8 cellular contexts compared by ENCODE assay signal in genomic region chr10:76632158-76633051, GRCh38.
DNase-seq lines count a peak whose midpoint lies in the region; ATAC-seq and TF ChIP-seq lines count a peak whose summit lies in the region.

No MANE protein-coding gene starts in this region.

- DNase-seq in CD14-positive monocyte (ENCODE audit: low spot score) = no peak
- DNase-seq in RWPE2 (ENCODE audit: low spot score) = no peak
- no peak for DNase-seq in activated T-helper 1 cell treated with anti-CD3 and anti-CD28 coated beads, Interleukin-12 subunit alpha, Interleukin-12 subunit beta, Interleukin-2, Interleukin-4 antibody, amounts not matched to agents 30 ng/mL and 10 ng/mL and 1 ng/mL, durations not matched to agents 14 hours and 24 hours and 36 hours (ENCODE audit: low spot score)
- DNase-seq in stimulated activated CD4-positive, alpha-beta T cell treated with anti-CD3 and anti-CD28 coated beads, Interleukin-4, amount 100 ng/mL, for 4 hours = no peak
- no peak for DNase-seq in activated CD8-positive, alpha-beta memory T cell treated with anti-CD3 and anti-CD28 coated beads for 24 hours

- intact Hi-C loops in CD14-positive monocyte (cut with micrococcal nuclease) = no loop called here
- intact Hi-C loops in activated T-helper 1 cell treated with anti-CD3 and anti-CD28 coated beads, Interleukin-12 subunit alpha, Interleukin-12 subunit beta, Interleukin-2, Interleukin-4 antibody, amounts not matched to agents 30 ng/mL and 10 ng/mL and 1 ng/mL, durations not matched to agents 14 hours and 24 hours and 36 hours (cut with micrococcal nuclease) = no loop called here

- no peaks in the 10 kb centered on the region for H3K9me3 Mint-ChIP-seq in CD14-positive monocyte
- H3K9me3 Mint-ChIP-seq in activated T-helper 1 cell treated with anti-CD3 and anti-CD28 coated beads, Interleukin-12 subunit alpha, Interleukin-12 subunit beta, Interleukin-2, Interleukin-4 antibody, amounts not matched to agents 30 ng/mL and 10 ng/mL and 1 ng/mL, durations not matched to agents 14 hours and 24 hours and 36 hours = no peaks in the 10 kb centered on the region

- no peaks in the 10 kb centered on the region for H3K36me3 ChIP-seq in HUES48 (ENCODE audit: control insufficient read depth, insufficient read depth, low read length)
- H3K36me3 ChIP-seq in RWPE2 (ENCODE audit: low read depth) = no peaks in the 10 kb centered on the region
- H3K36me3 ChIP-seq in iPS-15b (ENCODE audit: control insufficient read depth, insufficient read depth, low read length) = no peaks in the 10 kb centered on the region

- H3K4me3 ChIP-seq in HUES48 (ENCODE audit: low read depth, low read length) = peak overlapping the region; percentile 53
- no peak overlapping the region for H3K4me3 ChIP-seq in RWPE2 (ENCODE audit: severe bottlenecking)
- H3K4me3 ChIP-seq in iPS-15b (ENCODE audit: low read depth, low read length) = peak overlapping the region; percentile 45

- TF ChIP-seq CTCF in CD14-positive monocyte (IDR thresholded peaks at IDR 0.05) (peak; percentile 31), RWPE2 (IDR thresholded peaks at IDR 0.05; ENCODE audit: poor library complexity, severe bottlenecking) (peak; percentile 33)

- H3K27me3 ChIP-seq in HUES48 (ENCODE audit: control insufficient read depth, insufficient read depth, low read length) (no peaks in the 10 kb centered on the region; the same call in 1 of the 2 replicates), RWPE2 (ENCODE audit: insufficient read depth, poor library complexity, severe bottlenecking) (no peaks in the 10 kb centered on the region), iPS-15b (ENCODE audit: control insufficient read depth, insufficient read depth, low read length) (peaks cover 3% of the 10 kb centered on the region)

- no peaks in the 10 kb centered on the region for H3K36me3 Mint-ChIP-seq in CD14-positive monocyte
- no peaks in the 10 kb centered on the region for H3K36me3 Mint-ChIP-seq in activated T-helper 1 cell treated with anti-CD3 and anti-CD28 coated beads, Interleukin-12 subunit alpha, Interleukin-12 subunit beta, Interleukin-2, Interleukin-4 antibody, amounts not matched to agents 30 ng/mL and 10 ng/mL and 1 ng/mL, durations not matched to agents 14 hours and 24 hours and 36 hours (ENCODE audit: low read depth)

- ATAC-seq in RWPE2 (ENCODE audit: low read depth) = 0 out of 3 replicates have a peak, but pooled peaks have one; percentile 36
- ATAC-seq in HG02870 (IDR thresholded peaks at IDR 0.05; ENCODE audit: unreplicated experiment) = no peak

- H3K27ac ChIP-seq in HUES48 (ENCODE audit: low read depth, low read length) (peak overlapping the region; percentile 32), RWPE2 (ENCODE audit: poor library complexity, severe bottlenecking) (no peak overlapping the region)

- H3K9me3 ChIP-seq in HUES48 (ENCODE audit: control insufficient read depth, insufficient read depth, low read length) (no peaks in the 10 kb centered on the region), RWPE2 (ENCODE audit: severe bottlenecking) (no peaks in the 10 kb centered on the region), iPS-15b (ENCODE audit: control insufficient read depth, insufficient read depth, low read length) (no peaks in the 10 kb centered on the region)

- peak overlapping the region in 1 of 2 donors; percentile 28 for H3K4me3 Mint-ChIP-seq in CD14-positive monocyte
- no peak overlapping the region for H3K4me3 Mint-ChIP-seq in activated T-helper 1 cell treated with anti-CD3 and anti-CD28 coated beads, Interleukin-12 subunit alpha, Interleukin-12 subunit beta, Interleukin-2, Interleukin-4 antibody, amounts not matched to agents 30 ng/mL and 10 ng/mL and 1 ng/mL, durations not matched to agents 14 hours and 24 hours and 36 hours

- H3K27ac Mint-ChIP-seq in CD14-positive monocyte = no peak overlapping the region
- H3K27ac Mint-ChIP-seq in activated T-helper 1 cell treated with anti-CD3 and anti-CD28 coated beads, Interleukin-12 subunit alpha, Interleukin-12 subunit beta, Interleukin-2, Interleukin-4 antibody, amounts not matched to agents 30 ng/mL and 10 ng/mL and 1 ng/mL, durations not matched to agents 14 hours and 24 hours and 36 hours = no peak overlapping the region

- peaks cover 9 to 13% (median 9%) of the 10 kb centered on the region in 3 donors for H3K27me3 Mint-ChIP-seq in CD14-positive monocyte (ENCODE audit: low read depth in 3 of 3)
- no peaks in the 10 kb centered on the region for H3K27me3 Mint-ChIP-seq in activated T-helper 1 cell treated with anti-CD3 and anti-CD28 coated beads, Interleukin-12 subunit alpha, Interleukin-12 subunit beta, Interleukin-2, Interleukin-4 antibody, amounts not matched to agents 30 ng/mL and 10 ng/mL and 1 ng/mL, durations not matched to agents 14 hours and 24 hours and 36 hours (ENCODE audit: insufficient read depth)

- H3K9ac ChIP-seq in HUES48 (ENCODE audit: low read depth, low read length) (peak overlapping the region; percentile 28; the same call in 1 of the 2 replicates), iPS-15b (ENCODE audit: low read depth, low read length) (peak overlapping the region; percentile 66)

- peaks cover 19% of the 10 kb centered on the region for H3K4me1 ChIP-seq in HUES48 (ENCODE audit: control insufficient read depth, insufficient read depth, low read length)
- no peaks in the 10 kb centered on the region for H3K4me1 ChIP-seq in RWPE2 (ENCODE audit: insufficient read depth, poor library complexity, severe bottlenecking)
- no peaks in the 10 kb centered on the region for H3K4me1 ChIP-seq in iPS-15b (ENCODE audit: control insufficient read depth, insufficient read depth, low read length)

- no peaks in the 10 kb centered on the region for H3K4me1 Mint-ChIP-seq in CD14-positive monocyte
- H3K4me1 Mint-ChIP-seq in activated T-helper 1 cell treated with anti-CD3 and anti-CD28 coated beads, Interleukin-12 subunit alpha, Interleukin-12 subunit beta, Interleukin-2, Interleukin-4 antibody, amounts not matched to agents 30 ng/mL and 10 ng/mL and 1 ng/mL, durations not matched to agents 14 hours and 24 hours and 36 hours (ENCODE audit: low read depth) = no peaks in the 10 kb centered on the region
